1 cellular context compared by ENCODE assay signal in genomic region chr9:129239946-129240490, GRCh38.
TF ChIP-seq lines count a peak whose summit lies in the region.

No MANE protein-coding gene starts in this region.

TF ChIP-seq in K562, 482 proteins besides CTCF, POLR2A, EP300 and RAD21 (continued from another document):
- no peak for TF ChIP-seq NKRF (IDR thresholded peaks at IDR 0.05; ENCODE audit: borderline replicate concordance)
